Comparison of ENCODE assay signal across 10 cellular contexts in genomic region chr16:79278506-79278905, GRCh38.
A peak's percentile ranks its signal among the peaks of the same experiment; 100 is the strongest.
DNase-seq lines count a peak whose midpoint lies in the region; ATAC-seq and FAIRE-seq lines count a peak whose summit lies in the region.
"Had no signal": no experiment of that assay in that cellular context is flagged by ENCODE, and none has a peak within 500 bp of the region (broad histone marks: within the 10 kb centered on the region; RNA-seq: fewer than 3 reads in every experiment).

No MANE protein-coding gene starts in this region.

- H3K27me3 Mint-ChIP-seq in activated naive CD8-positive, alpha-beta T cell treated with anti-CD3 and anti-CD28 coated beads for 36 hours, result peaks cover 90% of the 10 kb centered on the region

- DNase-seq in activated naive CD8-positive, alpha-beta T cell treated with anti-CD3 and anti-CD28 coated beads for 36 hours, result peak; percentile 58
- peak; percentile 38 for DNase-seq in stimulated activated CD8-positive, alpha-beta memory T cell treated with anti-CD3 and anti-CD28 coated beads, Interleukin-4, amount 100 ng/mL, for 24 hours (ENCODE audit: low read depth)
- DNase-seq in NCI-H1694 (lab: John Stamatoyannopoulos, UW) (no peak), kidney glomerular epithelial cell (lab: John Stamatoyannopoulos, UW) (no peak), GM19239 (ENCODE audit: insufficient read length, low spot score) (no peak)
- DNase-seq: NCI-H2029 had no signal

- FAIRE-seq in GM19239 (lab: Jason Lieb, UNC), result no peak
- FAIRE-seq: G401.6 had no signal

- H3K4me1 Mint-ChIP-seq in activated naive CD8-positive, alpha-beta T cell treated with anti-CD3 and anti-CD28 coated beads for 36 hours, result peaks cover 26% of the 10 kb centered on the region

- ATAC-seq in GM21526 (IDR thresholded peaks at IDR 0.05; ENCODE audit: low FRiP score, unreplicated experiment) (peak; percentile 93), HG03571 (IDR thresholded peaks at IDR 0.05; ENCODE audit: unreplicated experiment) (no peak)
- peak; percentile 56 to 69 for ATAC-seq in activated CD4-positive, CD25-positive, alpha-beta regulatory T cell treated with anti-CD3 and anti-CD28 coated beads, Interleukin-2, amount 50 U/mL, for 24 hours

- no peak overlapping the region for H3K27ac Mint-ChIP-seq in activated naive CD8-positive, alpha-beta T cell treated with anti-CD3 and anti-CD28 coated beads for 36 hours

- H3K4me3 Mint-ChIP-seq in activated naive CD8-positive, alpha-beta T cell treated with anti-CD3 and anti-CD28 coated beads for 36 hours, result no peak overlapping the region

- H3K36me3 Mint-ChIP-seq in activated naive CD8-positive, alpha-beta T cell treated with anti-CD3 and anti-CD28 coated beads for 36 hours, result no peaks in the 10 kb centered on the region

- H3K9me3 Mint-ChIP-seq in activated naive CD8-positive, alpha-beta T cell treated with anti-CD3 and anti-CD28 coated beads for 36 hours, result no peaks in the 10 kb centered on the region

Comparison
In these comparisons a context has a peak if more than half of its experiments do, and no peak if none do; other contexts are left out.
1. DNase-seq: peak in activated naive CD8-positive, alpha-beta T cell treated with anti-CD3 and anti-CD28 coated beads for 36 hours (single experiment) and stimulated activated CD8-positive, alpha-beta memory T cell treated with anti-CD3 and anti-CD28 coated beads, Interleukin-4, amount 100 ng/mL, for 24 hours (single experiment); none in NCI-H1694 (single experiment), kidney glomerular epithelial cell (single experiment) and GM19239 (single experiment).